1 cellular context compared by ENCODE assay signal in the genomic region with DNA sequence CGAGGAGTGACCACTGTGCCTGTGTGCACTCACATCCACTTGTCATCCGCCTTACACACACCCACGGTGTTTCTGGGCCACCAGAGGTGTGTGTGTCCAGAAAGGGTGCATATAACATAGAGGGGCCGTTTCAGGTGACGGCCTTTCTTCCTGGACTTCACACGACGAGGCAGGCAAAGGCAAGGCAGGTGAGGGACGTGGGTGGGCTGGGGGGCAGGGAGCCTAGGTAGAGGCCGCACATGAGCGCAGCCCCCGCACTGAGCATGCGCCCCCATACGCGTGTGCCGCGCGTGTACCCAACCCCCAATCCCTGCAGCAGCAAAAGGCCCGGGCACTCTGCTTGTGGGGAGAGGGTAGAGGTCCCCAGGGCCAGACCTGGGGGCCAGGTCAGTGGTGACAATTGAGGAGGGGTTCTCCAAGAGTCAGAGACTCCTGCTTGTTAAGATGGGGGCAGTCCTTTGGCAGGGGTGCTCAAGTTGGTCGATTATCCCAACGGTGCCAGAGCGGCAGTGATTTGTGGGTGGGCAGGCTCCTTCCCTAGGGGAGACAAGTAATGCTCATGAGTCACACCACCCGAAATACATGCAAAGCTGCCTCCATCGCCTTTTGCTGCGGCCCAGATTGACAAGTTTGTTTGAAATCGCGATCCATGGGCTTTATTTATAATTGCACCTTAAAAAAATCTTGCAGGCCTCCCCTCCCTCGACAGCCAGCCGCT.
TF ChIP-seq lines count a peak whose summit lies in the region.

No MANE protein-coding gene starts in this region.

TF ChIP-seq in GM23338, 12 proteins besides CTCF, POLR2A, EP300 and RAD21 (continued from another document):
- TF ChIP-seq, protein P1, sequence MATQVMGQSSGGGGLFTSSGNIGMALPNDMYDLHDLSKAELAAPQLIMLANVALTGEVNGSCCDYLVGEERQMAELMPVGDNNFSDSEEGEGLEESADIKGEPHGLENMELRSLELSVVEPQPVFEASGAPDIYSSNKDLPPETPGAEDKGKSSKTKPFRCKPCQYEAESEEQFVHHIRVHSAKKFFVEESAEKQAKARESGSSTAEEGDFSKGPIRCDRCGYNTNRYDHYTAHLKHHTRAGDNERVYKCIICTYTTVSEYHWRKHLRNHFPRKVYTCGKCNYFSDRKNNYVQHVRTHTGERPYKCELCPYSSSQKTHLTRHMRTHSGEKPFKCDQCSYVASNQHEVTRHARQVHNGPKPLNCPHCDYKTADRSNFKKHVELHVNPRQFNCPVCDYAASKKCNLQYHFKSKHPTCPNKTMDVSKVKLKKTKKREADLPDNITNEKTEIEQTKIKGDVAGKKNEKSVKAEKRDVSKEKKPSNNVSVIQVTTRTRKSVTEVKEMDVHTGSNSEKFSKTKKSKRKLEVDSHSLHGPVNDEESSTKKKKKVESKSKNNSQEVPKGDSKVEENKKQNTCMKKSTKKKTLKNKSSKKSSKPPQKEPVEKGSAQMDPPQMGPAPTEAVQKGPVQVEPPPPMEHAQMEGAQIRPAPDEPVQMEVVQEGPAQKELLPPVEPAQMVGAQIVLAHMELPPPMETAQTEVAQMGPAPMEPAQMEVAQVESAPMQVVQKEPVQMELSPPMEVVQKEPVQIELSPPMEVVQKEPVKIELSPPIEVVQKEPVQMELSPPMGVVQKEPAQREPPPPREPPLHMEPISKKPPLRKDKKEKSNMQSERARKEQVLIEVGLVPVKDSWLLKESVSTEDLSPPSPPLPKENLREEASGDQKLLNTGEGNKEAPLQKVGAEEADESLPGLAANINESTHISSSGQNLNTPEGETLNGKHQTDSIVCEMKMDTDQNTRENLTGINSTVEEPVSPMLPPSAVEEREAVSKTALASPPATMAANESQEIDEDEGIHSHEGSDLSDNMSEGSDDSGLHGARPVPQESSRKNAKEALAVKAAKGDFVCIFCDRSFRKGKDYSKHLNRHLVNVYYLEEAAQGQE (IDR thresholded peaks at IDR 0.05; ENCODE audit: unreplicated experiment) = no peak
- no peak for TF ChIP-seq NANOG (IDR thresholded peaks at IDR 0.05; ENCODE audit: borderline replicate concordance)
